Comparison of ENCODE assay signal across 13 cellular contexts in the genomic region with DNA sequence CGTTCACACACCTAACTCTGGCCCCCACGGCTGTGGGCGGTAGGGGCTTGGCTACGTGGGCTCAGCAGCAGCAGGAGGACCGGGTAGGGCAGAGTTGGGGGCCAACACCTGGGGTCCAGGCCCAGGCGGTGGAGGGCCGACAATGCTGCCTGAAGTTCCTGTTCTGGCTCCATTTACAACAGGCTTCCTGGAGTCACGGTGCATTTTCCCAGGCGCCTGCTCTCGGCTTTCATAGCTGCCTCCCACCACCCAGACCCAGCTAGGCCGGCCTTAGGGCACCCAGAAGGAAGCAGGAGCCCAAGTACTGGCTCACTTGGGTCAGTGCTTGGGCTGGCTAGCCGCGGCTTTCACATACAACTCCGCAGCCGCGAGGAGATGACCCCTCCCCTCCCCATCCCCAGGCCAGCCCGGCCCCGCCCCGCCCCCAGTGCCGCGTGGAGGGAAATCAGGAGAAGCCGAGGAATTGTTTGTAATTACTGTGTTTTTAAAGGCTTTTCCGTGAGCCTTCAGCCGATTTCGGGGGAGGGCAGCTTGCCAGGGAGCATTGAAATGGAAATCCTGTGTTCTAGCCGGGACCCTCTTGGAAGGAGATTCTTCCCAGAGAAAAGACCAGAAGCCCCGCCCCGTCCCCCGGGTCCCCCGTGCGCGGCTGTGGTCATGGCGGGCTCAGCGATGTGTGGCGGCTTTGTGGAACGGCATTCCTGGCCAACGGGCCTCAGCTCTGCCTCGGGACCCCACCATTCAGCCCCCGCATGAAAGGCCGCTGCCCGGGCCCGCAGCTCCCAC. TPM values are rescaled to one million over a fixed set of nuclear protein-coding genes. Genes with fewer than 3 reads are reported as not detected.
DNase-seq lines count a peak whose midpoint lies in the region; ATAC-seq and TF ChIP-seq lines count a peak whose summit lies in the region.
"Had no signal": no experiment of that assay in that cellular context is flagged by ENCODE, and none has a peak within 500 bp of the region (broad histone marks: within the 10 kb centered on the region; RNA-seq: fewer than 3 reads in every experiment).

No MANE protein-coding gene starts in this region.

- H3K36me3 ChIP-seq in gastroesophageal sphincter: no peaks in the 10 kb centered on the region
- H3K36me3 ChIP-seq in neural cell (ENCODE audit: insufficient read depth, low read length): no peaks in the 10 kb centered on the region
- H3K36me3 ChIP-seq in transverse colon: no peaks in the 10 kb centered on the region

- no peak for TF ChIP-seq RAD21 in neural cell (conservative IDR thresholded peaks at IDR 0.05)

- H4K20me1 ChIP-seq in neural cell (ENCODE audit: insufficient read depth): no peaks in the 10 kb centered on the region

- H3K27me3 ChIP-seq in gastroesophageal sphincter (no peaks in the 10 kb centered on the region), neural cell (ENCODE audit: insufficient read depth, low read depth, low read length) (no peaks in the 10 kb centered on the region), transverse colon (peaks cover 5% of the 10 kb centered on the region)
- H3K27me3 ChIP-seq: foreskin keratinocyte had no signal

- H2AFZ ChIP-seq in neural cell (ENCODE audit: low read depth, low read length): peak overlapping the region; percentile 40

- H3K9ac ChIP-seq in neural cell (ENCODE audit: low read length): peak overlapping the region; percentile 47

- DNase-seq in RPMI7951 (ENCODE audit: low read depth): peak; percentile 45
- no peak for DNase-seq in transverse colon
- no peak for DNase-seq in NCI-H1436 treated with DMSO at 0.1 percent for 48 hours (lab: John Stamatoyannopoulos, UW)
- no peak for DNase-seq in DMS114 treated with DMSO at 0.1 percent for 48 hours (lab: John Stamatoyannopoulos, UW; ENCODE audit: unreplicated experiment)
- DNase-seq: activated CD4-positive, alpha-beta memory T cell treated with anti-CD3 and anti-CD28 coated beads, Interleukin-2, amount 10 ng/mL, durations not matched to agents 7 days and 5 days; DMS79; foreskin keratinocyte; NCI-H2171 treated with DMSO at 0.1 percent for 48 hours had no signal

- WGBS in gastroesophageal sphincter (ENCODE audit: low coverage in 1 of 2), 2 donors: 20% methylated on average over 1 of the region's 42 CpGs; no CpG with 5 or more reads in 1 of the 2 donors
- WGBS in transverse colon (ENCODE audit: low coverage in 1 of 2), 2 donors: 48% methylated on average over 40 of the region's 42 CpGs; no CpG with 5 or more reads in 1 of the 2 donors

- in situ Hi-C loops in transverse colon (cut with MboI; ENCODE audit: low pct_ligation_motif_present in 1 of 4, low pct_unique_long_range_greater_than_20kb in 1 of 4, low sequenced_read_pairs in 3 of 4): no loop called here

- H3K4me2 ChIP-seq in neural cell (ENCODE audit: low read length): no peak overlapping the region

- H3K4me1 ChIP-seq in gastroesophageal sphincter (peaks cover 0 to 20% (median 0%) of the 10 kb centered on the region in 3 donors), transverse colon (no peaks in the 10 kb centered on the region)
- H3K4me1 ChIP-seq: foreskin keratinocyte had no signal

- H3K79me2 ChIP-seq in neural cell (replicated peaks; ENCODE audit: insufficient read depth, low read length): no peaks in the 10 kb centered on the region

- H3K4me3 ChIP-seq in gastroesophageal sphincter (peak overlapping the region; percentile 35 to 40), neural cell (ENCODE audit: low read length) (peak overlapping the region; percentile 30), transverse colon (no peak overlapping the region)
- H3K4me3 ChIP-seq: SK-N-MC had no signal

- TF ChIP-seq POLR2A in gastroesophageal sphincter (IDR thresholded peaks at IDR 0.05): no peak
- TF ChIP-seq POLR2A in transverse colon (IDR thresholded peaks at IDR 0.05): no peak

- peak; percentile 47 for ATAC-seq in gastroesophageal sphincter
- no peak for ATAC-seq in HG03571 (IDR thresholded peaks at IDR 0.05; ENCODE audit: unreplicated experiment)
- ATAC-seq in HG03457 (IDR thresholded peaks at IDR 0.05; ENCODE audit: unreplicated experiment): no peak
- ATAC-seq: foreskin keratinocyte had no signal

- H3K9me3 ChIP-seq in gastroesophageal sphincter (no peaks in the 10 kb centered on the region), neural cell (ENCODE audit: low read length) (no peaks in the 10 kb centered on the region), transverse colon (no peaks in the 10 kb centered on the region)

- no peak for TF ChIP-seq CTCF in gastroesophageal sphincter (IDR thresholded peaks at IDR 0.05)
- no peak for TF ChIP-seq CTCF in neural cell (IDR thresholded peaks at IDR 0.05; ENCODE audit: poor library complexity, severe bottlenecking)
- no peak for TF ChIP-seq CTCF in transverse colon (IDR thresholded peaks at IDR 0.05)

- H3K27ac ChIP-seq in gastroesophageal sphincter: peak overlapping the region in 3 of 4 donors; percentile 33 to 68 (median 59)
- H3K27ac ChIP-seq in neural cell (ENCODE audit: low read length): peak overlapping the region; percentile 57
- H3K27ac ChIP-seq in transverse colon: peak overlapping the region; percentile 28 to 71 (median 66)
- H3K27ac ChIP-seq: foreskin keratinocyte, SK-N-MC had no signal

- no peaks in the 10 kb centered on the region for H3F3A ChIP-seq in neural cell (ENCODE audit: insufficient read depth, low read length, poor library complexity, severe bottlenecking)

- TF ChIP-seq EP300 in gastroesophageal sphincter (IDR thresholded peaks at IDR 0.05) (no peak), neural cell (conservative IDR thresholded peaks at IDR 0.05; ENCODE audit: poor library complexity, severe bottlenecking) (no peak), transverse colon (IDR thresholded peaks at IDR 0.05; ENCODE audit: low read depth) (no peak)

- intact Hi-C loops in transverse colon (cut with DNase I; ENCODE audit: low total_unique reads): no loop called here

- no peaks in the 10 kb centered on the region for H3K9me2 ChIP-seq in neural cell (ENCODE audit: insufficient read depth, low read length)

TF ChIP-seq in neural cell, 6 proteins besides CTCF, POLR2A, EP300 and RAD21:
- no peak for TF ChIP-seq SMC3 (conservative IDR thresholded peaks at IDR 0.05; ENCODE audit: poor library complexity)
- TF ChIP-seq TAF1 (IDR thresholded peaks at IDR 0.05; ENCODE audit: low read depth): no peak

RNA-seq across cellular contexts. Expression of a gene that starts 28.5 kb away (rescaled TPM):
- total RNA-seq in RPMI7951 (2014; rRNA removed; shearing (Covaris generic)): 42.5 and 49.2 TPM in 2 replicates
- total RNA-seq in gastroesophageal sphincter: 10 to 100 TPM; 23.3 to 27.0 (median 24.8) TPM
- 214 and 225 TPM in 2 replicates for polyA plus RNA-seq in neural cell
- 207 and 208 TPM in 2 replicates for polyA minus RNA-seq in neural cell
- total RNA-seq in transverse colon: 10 to 100 TPM in 1 of 4 donors, 1 to 10 TPM in 3; 2.2 to 31.4 (median 6.9) TPM

Comparison
In these comparisons a context has a peak if more than half of its experiments do, and no peak if none do; other contexts are left out.
1. H3K4me3 ChIP-seq: peak in gastroesophageal sphincter (2 of 2) and neural cell (single experiment); none in transverse colon (0 of 4).
2. Peak in every context shown above with its lines, with median percentiles within 50 percentile points of each other: H3K27ac ChIP-seq.